25 cellular contexts compared by ENCODE assay signal in genomic region chr18:34911081-34911480, GRCh38.
"Had no signal": no experiment of that assay in that cellular context is flagged by ENCODE, and none has a peak within 500 bp of the region (broad histone marks: within the 10 kb centered on the region; RNA-seq: fewer than 3 reads in every experiment).

No MANE protein-coding gene starts in this region.

- H3K4me1 Mint-ChIP-seq: activated CD8-positive, alpha-beta memory T cell treated with anti-CD3 and anti-CD28 coated beads, Interleukin-2, amount 10 ng/mL, durations not matched to agents 7 days and 5 days; activated naive CD4-positive, alpha-beta T cell treated with anti-CD3 and anti-CD28 coated beads, Interleukin-2, amount 10 ng/mL, durations not matched to agents 7 days and 5 days; activated naive CD8-positive, alpha-beta T cell treated with anti-CD3 and anti-CD28 coated beads, Interleukin-2, amount 50 U/mL, for 24 hours; central memory CD8-positive, alpha-beta T cell had no signal

- H3K27me3 ChIP-seq: cardiac muscle cell had no signal

- H3K27ac Mint-ChIP-seq: activated CD4-positive, alpha-beta memory T cell treated with anti-CD3 and anti-CD28 coated beads, Interleukin-2, amount 10 ng/mL, durations not matched to agents 7 days and 5 days; activated CD8-positive, alpha-beta memory T cell treated with anti-CD3 and anti-CD28 coated beads, Interleukin-2, amount 10 ng/mL, durations not matched to agents 7 days and 5 days; activated naive CD4-positive, alpha-beta T cell treated with anti-CD3 and anti-CD28 coated beads, Interleukin-2, amount 10 ng/mL, durations not matched to agents 7 days and 5 days; activated naive CD8-positive, alpha-beta T cell; activated naive CD8-positive, alpha-beta T cell treated with anti-CD3 and anti-CD28 coated beads, Interleukin-2, amount 50 U/mL, for 24 hours had no signal

- H3K4me3 Mint-ChIP-seq: activated CD4-positive, alpha-beta memory T cell treated with anti-CD3 and anti-CD28 coated beads, Interleukin-2, amount 10 ng/mL, durations not matched to agents 7 days and 5 days; activated CD8-positive, alpha-beta memory T cell treated with anti-CD3 and anti-CD28 coated beads, Interleukin-2, amount 10 ng/mL, durations not matched to agents 7 days and 5 days; activated naive CD4-positive, alpha-beta T cell treated with anti-CD3 and anti-CD28 coated beads, Interleukin-2, amount 10 ng/mL, durations not matched to agents 7 days and 5 days; activated naive CD8-positive, alpha-beta T cell; activated naive CD8-positive, alpha-beta T cell treated with anti-CD3 and anti-CD28 coated beads, Interleukin-2, amount 50 U/mL, for 24 hours; central memory CD8-positive, alpha-beta T cell had no signal

- H3K36me3 Mint-ChIP-seq: activated naive CD4-positive, alpha-beta T cell treated with anti-CD3 and anti-CD28 coated beads, Interleukin-2, amount 10 ng/mL, durations not matched to agents 7 days and 5 days had no signal

- DNase-seq: activated CD4-positive, alpha-beta memory T cell treated with anti-CD3 and anti-CD28 coated beads, Interleukin-2, amount 10 ng/mL, durations not matched to agents 7 days and 5 days; activated CD4-positive, alpha-beta T cell treated with anti-CD3 and anti-CD28 coated beads for 1 hour; activated CD4-positive, alpha-beta T cell treated with anti-CD3 and anti-CD28 coated beads for 48 hours; activated CD4-positive, CD25-positive, alpha-beta regulatory T cell; activated CD8-positive, alpha-beta memory T cell treated with anti-CD3 and anti-CD28 coated beads for 24 hours; activated CD8-positive, alpha-beta memory T cell treated with anti-CD3 and anti-CD28 coated beads, Interleukin-2, amount 10 ng/mL, durations not matched to agents 7 days and 5 days; activated CD8-positive, alpha-beta memory T cell treated with anti-CD3 and anti-CD28 coated beads, Interleukin-2, amount 50 U/mL, for 48 hours; activated effector memory CD4-positive, alpha-beta T cell treated with Interleukin-2 at 50 U/mL for 16 hours; activated naive CD4-positive, alpha-beta T cell treated with anti-CD3 and anti-CD28 coated beads, Interleukin-2, amount 10 ng/mL, durations not matched to agents 7 days and 5 days; activated naive CD8-positive, alpha-beta T cell treated with anti-CD3 and anti-CD28 coated beads, Interleukin-2, amount 50 U/mL, for 24 hours; activated T-cell treated with anti-CD3 and anti-CD28 coated beads, Interleukin-2, amount 50 U/mL, for 48 hours; anterior cingulate cortex; NCI-H1105; NCI-H1417 treated with DMSO at 0.1 percent for 48 hours; NCI-H1930; NCI-H2081 treated with DMSO at 0.1 percent for 48 hours; NCI-H226; NCI-H524 treated with DMSO at 0.1 percent for 48 hours; SHP77; T1000; WERI-Rb-1 had no signal

- H3K27ac ChIP-seq: cardiac muscle cell, WERI-Rb-1 had no signal

- H3K4me3 ChIP-seq: cardiac muscle cell had no signal

- H3K27me3 Mint-ChIP-seq: activated CD4-positive, alpha-beta memory T cell treated with anti-CD3 and anti-CD28 coated beads, Interleukin-2, amount 10 ng/mL, durations not matched to agents 7 days and 5 days; activated CD8-positive, alpha-beta memory T cell treated with anti-CD3 and anti-CD28 coated beads, Interleukin-2, amount 10 ng/mL, durations not matched to agents 7 days and 5 days; activated naive CD4-positive, alpha-beta T cell treated with anti-CD3 and anti-CD28 coated beads, Interleukin-2, amount 10 ng/mL, durations not matched to agents 7 days and 5 days; activated naive CD8-positive, alpha-beta T cell; activated naive CD8-positive, alpha-beta T cell treated with anti-CD3 and anti-CD28 coated beads, Interleukin-2, amount 50 U/mL, for 24 hours; central memory CD8-positive, alpha-beta T cell had no signal

- ATAC-seq: activated CD8-positive, alpha-beta memory T cell treated with anti-CD3 and anti-CD28 coated beads, Interleukin-2, amount 10 ng/mL, durations not matched to agents 7 days and 5 days; activated naive CD8-positive, alpha-beta T cell treated with anti-CD3 and anti-CD28 coated beads, Interleukin-2, amount 50 U/mL, for 24 hours; Panc1 had no signal

- H3K36me3 ChIP-seq: cardiac muscle cell, WERI-Rb-1 had no signal

- H3K9me3 Mint-ChIP-seq: central memory CD8-positive, alpha-beta T cell had no signal
